ENCODE assay signal across 8 cellular contexts in genomic region chr12:48681416-48681737, GRCh38. TPM values are rescaled to one million over a fixed set of nuclear protein-coding genes. Genes with fewer than 3 reads are reported as not detected.
DNase-seq lines count a peak whose midpoint lies in the region; ATAC-seq, FAIRE-seq and TF ChIP-seq lines count a peak whose summit lies in the region.

No MANE protein-coding gene starts in this region.

- no peak for TF ChIP-seq RAD21 in H1 (IDR thresholded peaks at IDR 0.05 in 1 of 2, conservative IDR thresholded peaks at IDR 0.05 in 1 of 2; ENCODE audit: low read depth in 2 of 2, low read length in 2 of 2)

- H4K8ac ChIP-seq in H1 (ENCODE audit: extremely low read depth, insufficient read depth, low read length): peak overlapping the region; percentile 99

- no peak overlapping the region; the same call in 1 of the 2 replicates for H2BK12ac ChIP-seq in H1 (ENCODE audit: low read depth, low read length)

- peak overlapping the region; percentile 74 for H3K4me3 ChIP-seq in PC-3 (ENCODE audit: low read length)
- H3K4me3 ChIP-seq in H1 (ENCODE audit: extremely low read depth in 1 of 4, insufficient read depth in 2 of 4, low read depth in 3 of 4, low read length in 4 of 4): peak overlapping the region; percentile 80 to 92 (median 86)
- peak overlapping the region; percentile 99 for H3K4me3 ChIP-seq in mucosa of stomach (ENCODE audit: low read length)

- H3K4me1 ChIP-seq in PC-3 (ENCODE audit: insufficient read depth, low read length) (peaks cover 25% of the 10 kb centered on the region), H1 (replicated peaks in 1 of 4; ENCODE audit: control insufficient read depth in 3 of 4, insufficient read depth in 4 of 4, low read length in 3 of 4) (peaks cover 0 to 3% (median under 1%) of the 10 kb centered on the region in 4 experiments; a peak in 3 of 7 replicates), mucosa of stomach (ENCODE audit: control insufficient read depth, insufficient read depth, low read length) (peaks cover 18% of the 10 kb centered on the region)

- H2BK15ac ChIP-seq in H1 (ENCODE audit: low read length): no peak overlapping the region

- peak overlapping the region; percentile 47 for H4K91ac ChIP-seq in H1 (replicated peaks; ENCODE audit: insufficient read length, low read length)

- no peak for FAIRE-seq in H1 (lab: Jason Lieb, UNC)

- H3F3A ChIP-seq in PC-3 (ENCODE audit: low read length, unreplicated experiment): no peaks in the 10 kb centered on the region

- peak overlapping the region; percentile 97 for H2BK5ac ChIP-seq in H1 (ENCODE audit: low read depth, low read length)

- peak overlapping the region; percentile 50 for H3K4ac ChIP-seq in H1 (replicated peaks; ENCODE audit: insufficient read length, low read depth, low read length)

- CTCF ChIA-PET in PC-3 (lab: Charles Lee): no interaction called here
- CTCF ChIA-PET in H1 (lab: Charles Lee; ENCODE audit: partially characterized antibody): no interaction called here

- H3K27me3 ChIP-seq in PC-3 (ENCODE audit: low read length): no peaks in the 10 kb centered on the region
- no peaks in the 10 kb centered on the region for H3K27me3 ChIP-seq in H1 (replicated peaks in 1 of 4; ENCODE audit: control insufficient read depth in 3 of 4, extremely low read depth in 1 of 4, insufficient read depth in 3 of 4, low read length in 3 of 4)
- no peaks in the 10 kb centered on the region for H3K27me3 ChIP-seq in mucosa of stomach (ENCODE audit: control insufficient read depth, insufficient read depth, low read length)

- peak overlapping the region; percentile 17 for H3K23ac ChIP-seq in H1 (ENCODE audit: insufficient read length)

- H3K36me3 ChIP-seq in PC-3 (ENCODE audit: low read depth, low read length) (peaks cover 35% of the 10 kb centered on the region), H1 (ENCODE audit: control insufficient read depth in 2 of 4, insufficient read depth in 4 of 4, low read length in 3 of 4) (peaks cover 14 to 42% (median 28%) of the 10 kb centered on the region in 4 experiments), mucosa of stomach (ENCODE audit: control insufficient read depth, insufficient read depth, low read length) (peaks cover 8% of the 10 kb centered on the region)

- H3K27ac ChIP-seq in PC-3 (ENCODE audit: low read length) (no peak overlapping the region; the same call in 1 of the 2 replicates), H1 (ENCODE audit: low read depth, low read length) (peak overlapping the region; percentile 96)

- H2AK5ac ChIP-seq in H1 (ENCODE audit: low read depth, low read length): peak overlapping the region; percentile 83; the same call in 1 of the 2 replicates

- H4K20me1 ChIP-seq in PC-3 (ENCODE audit: low read length) (peaks cover 44% of the 10 kb centered on the region), H1 (replicated peaks in 1 of 2; ENCODE audit: control insufficient read depth in 1 of 2, insufficient read depth in 2 of 2, low read length in 2 of 2) (peaks cover 7% of the 10 kb centered on the region in 2 experiments)

- BruUV-seq in PC-3 (replicated peaks; lab: Mats Ljungman, UMichigan): TSS peak; percentile 52

- H3K9me3 ChIP-seq in PC-3 (ENCODE audit: low read length) (no peaks in the 10 kb centered on the region), H1 (ENCODE audit: insufficient read depth in 2 of 2, low read depth in 1 of 2, low read length in 1 of 2) (no peaks in the 10 kb centered on the region), mucosa of stomach (ENCODE audit: control insufficient read depth, low read length) (no peaks in the 10 kb centered on the region)

- H3K4me2 ChIP-seq in PC-3 (ENCODE audit: low read length): peak overlapping the region; percentile 92
- peak overlapping the region; percentile 95 to 96 for H3K4me2 ChIP-seq in H1 (ENCODE audit: insufficient read depth in 1 of 2, low read depth in 2 of 2, low read length in 2 of 2)

- H2BK20ac ChIP-seq in H1 (ENCODE audit: low read length): no peak overlapping the region

- TF ChIP-seq POLR2A in H1 (IDR thresholded peaks at IDR 0.05; ENCODE audit: control extremely low read depth in 1 of 2, low read depth in 2 of 2, low read length in 2 of 2): no peak

- H3K18ac ChIP-seq in H1 (ENCODE audit: extremely low read depth, low read length): peak overlapping the region; percentile 79; the same call in 1 of the 2 replicates

- intact Hi-C loops in PC-3 (cut with micrococcal nuclease): no loop called here

- H3K56ac ChIP-seq in H1 (replicated peaks; ENCODE audit: insufficient read length, low read depth, low read length): peak overlapping the region; percentile 93

- no peaks in the 10 kb centered on the region for H3K9me2 ChIP-seq in PC-3 (replicated peaks; ENCODE audit: low read length)

- 0 out of 2 replicates have a peak, but pooled peaks cover 3% of the 10 kb centered on the region for H3K23me2 ChIP-seq in H1 (ENCODE audit: low read depth, low read length)

- POLR2A ChIA-PET in PC-3 (lab: Charles Lee; ENCODE audit: unreplicated experiment): no interaction called here
- POLR2A ChIA-PET in H1 (lab: Charles Lee; ENCODE audit: partially characterized antibody): interaction anchor here (0.6 to 2.4 kb wide), 7 partner anchors 10 to 185 kb away, joined by 3 to 18 read pairs (median 5); partner anchors contain the start of gene RND1

- TF ChIP-seq EP300 in H1 (IDR thresholded peaks at IDR 0.05; ENCODE audit: borderline replicate concordance in 1 of 2, low read depth in 2 of 2, low read length in 2 of 2): no peak

- H4K5ac ChIP-seq in H1 (ENCODE audit: insufficient read length, low read depth, low read length): peak overlapping the region; percentile 93

- peaks cover 6% of the 10 kb centered on the region for H3K79me1 ChIP-seq in H1 (ENCODE audit: low read depth, low read length)

- whole genome bisulfite sequencing in H1 (ENCODE audit: extremely low coverage in 1 of 2, insufficient coverage in 1 of 2, insufficient read length in 1 of 2, insufficient replicate concordance in 2 of 2, low coverage in 1 of 2, low lambda C conversion rate in 2 of 2, missing lambda C conversion rate in 1 of 2), 2 experiments: 5% methylated on average over 13 of the region's 13 CpGs; no CpG with 5 or more reads in 1 of the 2 experiments

- H2BK120ac ChIP-seq in H1 (replicated peaks; ENCODE audit: low read depth, low read length): no peak overlapping the region

- DNase-seq in NCI-H2107 treated with DMSO at 0.1 percent for 48 hours (lab: John Stamatoyannopoulos, UW; ENCODE audit: unreplicated experiment) (peak; percentile 16), NCI-H2107 (lab: John Stamatoyannopoulos, UW) (no peak), PC-3 (peak; percentile 11), H1 (ENCODE audit: low read depth in 1 of 2, low spot score in 2 of 2) (no peak), T-helper 9 cell (no peak), T1000 (lab: John Stamatoyannopoulos, UW) (no peak)

- H3K79me2 ChIP-seq in PC-3 (ENCODE audit: low read length) (peaks cover 57% of the 10 kb centered on the region), H1 (ENCODE audit: control insufficient read depth in 1 of 2, insufficient read depth in 2 of 2, low read length in 2 of 2) (peaks cover 24 to 55% of the 10 kb centered on the region in 2 experiments)

- ATAC-seq in PC-3 (peak; percentile 1; the same call in 1 of the 2 replicates), GM21717 (IDR thresholded peaks at IDR 0.05; ENCODE audit: unreplicated experiment) (no peak)

- TF ChIP-seq CTCF in PC-3 (conservative IDR thresholded peaks at IDR 0.05; ENCODE audit: low read depth, low read length) (no peak), H1 (IDR thresholded peaks at IDR 0.05; ENCODE audit: control extremely low read depth in 1 of 3, insufficient read depth in 1 of 3, low read depth in 1 of 3, low read length in 3 of 3) (no peak)

- H2AFZ ChIP-seq in PC-3 (ENCODE audit: low read length): 0 out of 2 replicates have a peak overlapping the region, but pooled peaks have one; percentile 9
- no peak overlapping the region for H2AFZ ChIP-seq in H1 (ENCODE audit: low read length)

- no peak overlapping the region for H3K14ac ChIP-seq in H1 (ENCODE audit: insufficient read length)

- H3K9ac ChIP-seq in PC-3 (ENCODE audit: low read length) (peak overlapping the region; percentile 86), H1 (replicated peaks in 1 of 4; ENCODE audit: extremely low read depth in 1 of 4, low read depth in 3 of 4, low read length in 3 of 4) (peak overlapping the region; percentile 80 to 100 (median 96)), mucosa of stomach (ENCODE audit: low read length) (peak overlapping the region; percentile 100)

TF ChIP-seq in H1, 55 proteins besides CTCF, POLR2A, EP300 and RAD21 (continues in another document):
- TF ChIP-seq SIRT6 (IDR thresholded peaks at IDR 0.05; ENCODE audit: low read length) (no peak), KDM5A (IDR thresholded peaks at IDR 0.05; ENCODE audit: low read length) (no peak), POLR2AphosphoS5 (IDR thresholded peaks at IDR 0.05; ENCODE audit: low read depth, low read length) (no peak)

RNA-seq across cellular contexts. Expression of gene KANSL2, which starts 0.7 kb away (rescaled TPM):
- 33.3 and 33.4 TPM in 2 replicates for total RNA-seq in PC-3 (2014; rRNA removed)
- total RNA-seq in H1 (2021; fragmentation: NEBNext Ultra II Directional; extraction: Animal tissue kit (Norgen Biotek cat#: 25700)): 46.1 and 48.4 TPM in 2 replicates
- polyA plus RNA-seq in H1 (2011; rRNA removed): 48.3 and 50.7 TPM in 2 replicates
- 51.4 TPM for polyA plus RNA-seq in H1 (2011; cell fraction: cytosol; rRNA removed)
- polyA plus RNA-seq in H1 (2011; cell fraction: nucleus; rRNA removed): 58.1 TPM
- polyA plus RNA-seq in H1 (2012, experiment 1 of 2): 35.5 to 50.3 TPM (median 37.5 TPM) in 4 replicates
- 23.4 TPM for polyA plus RNA-seq in H1 (2012, experiment 2 of 2)
- polyA plus RNA-seq in H1 (2013, experiment 1 of 2): 27.4 TPM
- polyA plus RNA-seq in H1 (2013, experiment 2 of 2): 25.2 TPM
- polyA minus RNA-seq in H1 (2011; rRNA and poly(A)+ RNA removed): 96.5 and 101 TPM in 2 replicates
- 46.2 TPM for polyA minus RNA-seq in H1 (2011; cell fraction: cytosol; rRNA and poly(A)+ RNA removed)
- polyA minus RNA-seq in H1 (2011; cell fraction: nucleus; rRNA and poly(A)+ RNA removed): 103 TPM

RNA-seq across cellular contexts. Expression of gene CCNT1, which starts 35.1 kb away (rescaled TPM):
- 15.1 and 20.7 TPM in 2 replicates for total RNA-seq in PC-3 (2014; rRNA removed)
- 44.3 and 45.9 TPM in 2 replicates for total RNA-seq in H1 (2021; fragmentation: NEBNext Ultra II Directional; extraction: Animal tissue kit (Norgen Biotek cat#: 25700))
- 10.8 and 13.2 TPM in 2 replicates for polyA plus RNA-seq in H1 (2011; rRNA removed)
- polyA plus RNA-seq in H1 (2011; cell fraction: cytosol; rRNA removed): 12.4 TPM
- 15.8 TPM for polyA plus RNA-seq in H1 (2011; cell fraction: nucleus; rRNA removed)
- polyA plus RNA-seq in H1 (2012, experiment 1 of 2): 17.1 to 21.7 TPM (median 18.2 TPM) in 4 replicates
- 0.85 TPM for polyA plus RNA-seq in H1 (2012, experiment 2 of 2)
- polyA plus RNA-seq in H1 (2013, experiment 1 of 2): 21.7 TPM
- 24.2 TPM for polyA plus RNA-seq in H1 (2013, experiment 2 of 2)
- 109 and 132 TPM in 2 replicates for polyA minus RNA-seq in H1 (2011; rRNA and poly(A)+ RNA removed)
- polyA minus RNA-seq in H1 (2011; cell fraction: cytosol; rRNA and poly(A)+ RNA removed): 25.0 TPM
- 53.5 TPM for polyA minus RNA-seq in H1 (2011; cell fraction: nucleus; rRNA and poly(A)+ RNA removed)

Comparison
In these comparisons a context has a peak if more than half of its experiments do, and no peak if none do; other contexts are left out.
1. DNase-seq: peak in NCI-H2107 treated with DMSO at 0.1 percent for 48 hours (single experiment) and PC-3 (single experiment); none in NCI-H2107 (single experiment), H1 (0 of 2), T-helper 9 cell (single experiment) and T1000 (single experiment).
2. Peak in every context shown above with its lines, with median percentiles within 50 percentile points of each other: H3K4me3 ChIP-seq and H3K9ac ChIP-seq.